In the genomic region with DNA sequence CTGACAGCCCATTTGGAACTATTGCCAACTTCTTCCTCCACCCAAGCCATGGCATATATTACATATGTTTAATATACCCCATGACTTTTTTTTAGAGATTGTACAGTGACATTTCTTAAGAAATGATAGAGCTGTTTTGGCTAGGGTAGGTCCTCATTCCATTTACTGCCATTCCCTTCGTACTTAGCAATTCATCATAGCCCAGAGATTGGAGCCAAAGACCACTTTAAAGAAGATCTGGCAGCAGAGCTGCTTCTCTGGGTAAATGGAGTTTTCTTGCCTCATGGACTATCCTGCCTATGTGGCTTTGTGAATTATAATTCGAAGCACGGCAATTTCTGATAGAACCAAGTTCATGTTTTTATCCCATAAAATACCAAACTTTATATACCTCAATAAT, we compare ENCODE assay signal across 23 cellular contexts.
DNase-seq lines count a peak whose midpoint lies in the region; ATAC-seq, FAIRE-seq and TF ChIP-seq lines count a peak whose summit lies in the region.
"Had no signal": no experiment of that assay in that cellular context is flagged by ENCODE, and none has a peak within 500 bp of the region (broad histone marks: within the 10 kb centered on the region; RNA-seq: fewer than 3 reads in every experiment).

No MANE protein-coding gene starts in this region.

- H3K9me3 ChIP-seq in mammary epithelial cell (replicated peaks; ENCODE audit: insufficient read depth, low read length): no peaks in the 10 kb centered on the region
- H3K9me3 ChIP-seq in breast epithelium: no peaks in the 10 kb centered on the region
- H3K9me3 ChIP-seq in keratinocyte (ENCODE audit: control insufficient read depth, low read depth, low read length): no peaks in the 10 kb centered on the region
- H3K9me3 ChIP-seq in SK-N-SH: no peaks in the 10 kb centered on the region
- H3K9me3 ChIP-seq: HAP-1, MG63 had no signal

- H4K20me1 ChIP-seq in mammary epithelial cell (ENCODE audit: insufficient read depth, low read length): no peaks in the 10 kb centered on the region
- no peaks in the 10 kb centered on the region for H4K20me1 ChIP-seq in keratinocyte (ENCODE audit: control insufficient read depth, extremely low read depth, insufficient read depth, low read length)
- no peaks in the 10 kb centered on the region for H4K20me1 ChIP-seq in SK-N-SH (ENCODE audit: insufficient read depth)

- TF ChIP-seq CTCF in mammary epithelial cell (conservative IDR thresholded peaks at IDR 0.05 in 1 of 2, IDR thresholded peaks at IDR 0.05 in 1 of 2; ENCODE audit: extremely low read depth in 1 of 2, insufficient read depth in 1 of 2, low read depth in 1 of 2, low read length in 2 of 2): no peak
- no peak for TF ChIP-seq CTCF in breast epithelium (IDR thresholded peaks at IDR 0.05)
- no peak for TF ChIP-seq CTCF in keratinocyte (optimal IDR thresholded peaks at IDR 0.05 in 1 of 3, IDR thresholded peaks at IDR 0.05 in 1 of 3, conservative IDR thresholded peaks at IDR 0.05 in 1 of 3; ENCODE audit: extremely low read depth in 1 of 3, insufficient read depth in 2 of 3, low read length in 3 of 3)
- TF ChIP-seq CTCF in SK-N-SH (IDR thresholded peaks at IDR 0.05): no peak

- H3F3A ChIP-seq in SK-N-SH (replicated peaks; ENCODE audit: insufficient read depth): no peaks in the 10 kb centered on the region

- H3K9me1 ChIP-seq in keratinocyte (ENCODE audit: control insufficient read depth, extremely low read depth, insufficient read depth, low read length): peaks cover 3% of the 10 kb centered on the region

- no peaks in the 10 kb centered on the region for H3K36me3 ChIP-seq in mammary epithelial cell (ENCODE audit: insufficient read depth, low read length)
- no peaks in the 10 kb centered on the region for H3K36me3 ChIP-seq in breast epithelium
- H3K36me3 ChIP-seq in keratinocyte (ENCODE audit: control insufficient read depth in 2 of 2, extremely low read depth in 1 of 2, insufficient read depth in 2 of 2, low read length in 2 of 2): peaks cover 0 to 11% of the 10 kb centered on the region in 2 experiments
- H3K36me3 ChIP-seq in SK-N-SH (replicated peaks in 1 of 2; ENCODE audit: control insufficient read depth in 1 of 2, insufficient read depth in 2 of 2, low read length in 1 of 2): peaks cover 0 to 5% of the 10 kb centered on the region in 2 experiments
- H3K36me3 ChIP-seq: HAP-1 had no signal

- no peak for FAIRE-seq in keratinocyte (lab: Jason Lieb, UNC)
- FAIRE-seq in H54 (lab: Jason Lieb, UNC): no peak
- FAIRE-seq: D721Med, GM18507 had no signal

- no peaks in the 10 kb centered on the region for H3K9me3 Mint-ChIP-seq in activated T-helper 17 cell treated with anti-CD3 and anti-CD28 coated beads, Interleukin-2, amount 50 U/mL, for 72 hours
- H3K9me3 Mint-ChIP-seq: CD4-positive, alpha-beta T cell; GM23338 had no signal

- H3K4me3 Mint-ChIP-seq in activated T-helper 17 cell treated with anti-CD3 and anti-CD28 coated beads, Interleukin-2, amount 50 U/mL, for 72 hours: no peak overlapping the region
- H3K4me3 Mint-ChIP-seq: CD4-positive, alpha-beta T cell; GM23338 had no signal

- TF ChIP-seq POLR2A in breast epithelium (IDR thresholded peaks at IDR 0.05) (no peak), H54 (IDR thresholded peaks at IDR 0.05; ENCODE audit: low read depth, low read length) (no peak)

- H3K36me3 Mint-ChIP-seq in activated T-helper 17 cell treated with anti-CD3 and anti-CD28 coated beads, Interleukin-2, amount 50 U/mL, for 72 hours (ENCODE audit: low read depth): no peaks in the 10 kb centered on the region

- 97% methylated on average over 3 of the region's 3 CpGs for WGBS in mammary epithelial cell (ENCODE audit: low coverage, missing lambda C conversion rate)
- WGBS in SK-N-SH (ENCODE audit: low lambda C conversion rate): 98% methylated on average over 3 of the region's 3 CpGs

- BruUV-seq in mammary epithelial cell (replicated peaks; lab: Mats Ljungman, UMichigan): no TSS peak

- no peak for TF ChIP-seq EP300 in SK-N-SH (IDR thresholded peaks at IDR 0.05; ENCODE audit: borderline replicate concordance in 1 of 2, low read depth in 1 of 2, low read length in 1 of 2)

- H3K79me2 ChIP-seq in mammary epithelial cell (ENCODE audit: insufficient read depth, low read length): peaks cover 2% of the 10 kb centered on the region
- H3K79me2 ChIP-seq in keratinocyte (ENCODE audit: control insufficient read depth, insufficient read depth, low read length): no peaks in the 10 kb centered on the region
- H3K79me2 ChIP-seq in SK-N-SH (ENCODE audit: insufficient read depth): no peaks in the 10 kb centered on the region

- dilution Hi-C loops in mammary epithelial cell (cut with HindIII; ENCODE audit: low sequenced_read_pairs): no loop called here
- dilution Hi-C loops in keratinocyte (cut with MboI; ENCODE audit: extremely low pct_ligation_motif_present, low sequenced_read_pairs): no loop called here

- H3K27me3 Mint-ChIP-seq in activated T-helper 17 cell treated with anti-CD3 and anti-CD28 coated beads, Interleukin-2, amount 50 U/mL, for 72 hours: no peaks in the 10 kb centered on the region
- H3K27me3 Mint-ChIP-seq: CD4-positive, alpha-beta T cell had no signal

- POLR2A ChIA-PET in SK-N-SH (lab: Yijun Ruan, JAX): no interaction called here

- CTCF ChIA-PET in mammary epithelial cell (lab: Charles Lee; ENCODE audit: low non-redundant PET): no interaction called here
- CTCF ChIA-PET in SK-N-SH (lab: Yijun Ruan, JAX): interaction anchor here (2.1 kb wide), 1 partner anchor 37 kb away, joined by 8 read pairs; no protein-coding TSS in a partner anchor

- H3K4me2 ChIP-seq in mammary epithelial cell (ENCODE audit: insufficient read depth, low read depth, low read length) (no peak overlapping the region), keratinocyte (ENCODE audit: control insufficient read depth, extremely low read depth, insufficient read depth, low read depth, low read length) (no peak overlapping the region), SK-N-SH (no peak overlapping the region)
- H3K4me2 ChIP-seq: GM23338, PC-9 had no signal

- in situ Hi-C loops in mammary epithelial cell (cut with MboI; ENCODE audit: low sequenced_read_pairs in 2 of 2): no loop called here

- peak overlapping the region; percentile 52 for H3K27ac Mint-ChIP-seq in activated T-helper 17 cell treated with anti-CD3 and anti-CD28 coated beads, Interleukin-2, amount 50 U/mL, for 72 hours
- H3K27ac Mint-ChIP-seq: CD4-positive, alpha-beta T cell; GM23338 had no signal

- H3K27ac ChIP-seq in mammary epithelial cell (ENCODE audit: insufficient read depth, low read depth, low read length) (peak overlapping the region; percentile 65), breast epithelium (no peak overlapping the region), keratinocyte (ENCODE audit: control insufficient read depth, insufficient read depth, low read length) (peak overlapping the region; percentile 59), SK-N-SH (ENCODE audit: low read depth in 2 of 2, low read length in 1 of 2) (peak overlapping the region in 1 of 2 experiments; percentile 19; a peak in 1 of 4 replicates)
- H3K27ac ChIP-seq: PC-9, RWPE1, SK-N-MC had no signal

- H3K9me2 ChIP-seq in SK-N-SH: no peaks in the 10 kb centered on the region

- H2AFZ ChIP-seq in mammary epithelial cell (ENCODE audit: low read depth, low read length) (no peak overlapping the region), keratinocyte (ENCODE audit: control insufficient read depth, low read length) (no peak overlapping the region), SK-N-SH (ENCODE audit: low read depth) (no peak overlapping the region)
- H2AFZ ChIP-seq: GM23338, PC-9 had no signal

- intact Hi-C loops in mammary epithelial cell (cut with micrococcal nuclease) (no loop called here), breast epithelium (cut with DNase I; ENCODE audit: low total_unique reads) (no loop called here)

- DNase-seq in mammary epithelial cell (no peak), breast epithelium (ENCODE audit: low spot score in 2 of 2) (no peak), keratinocyte (ENCODE audit: low read depth, low spot score) (no peak), H54 (ENCODE audit: insufficient read length, low spot score) (no peak), SK-N-SH (no peak)
- DNase-seq: 8988T; ACHN; CD4-positive, alpha-beta T cell; KG1; MG63; NCI-H2029; NCI-H524 treated with DMSO at 0.1 percent for 48 hours; NCI-H774; PC-9; SHP77 treated with DMSO at 0.1 percent for 48 hours had no signal

- H3K4me3 ChIP-seq in mammary epithelial cell (replicated peaks in 1 of 3; ENCODE audit: insufficient read depth in 1 of 3, low read depth in 2 of 3, low read length in 3 of 3) (no peak overlapping the region), breast epithelium (no peak overlapping the region), keratinocyte (ENCODE audit: control insufficient read depth in 2 of 3, extremely low read depth in 1 of 3, insufficient read depth in 2 of 3, low read depth in 1 of 3, low read length in 3 of 3) (no peak overlapping the region), SK-N-SH (ENCODE audit: low read depth in 2 of 2, low read length in 1 of 2) (no peak overlapping the region)
- H3K4me3 ChIP-seq: GM23338, HAP-1, MG63, PC-9, SK-N-MC had no signal

- ATAC-seq in activated T-helper 17 cell treated with anti-CD3 and anti-CD28 coated beads, Interleukin-2, amount 50 U/mL, for 72 hours (replicated peaks): no peak
- no peak for ATAC-seq in GM19023 (IDR thresholded peaks at IDR 0.05; ENCODE audit: unreplicated experiment)
- ATAC-seq: GM23338 had no signal

- H3K4me1 ChIP-seq in mammary epithelial cell (ENCODE audit: insufficient read depth, low read length) (peaks cover 41% of the 10 kb centered on the region), breast epithelium (no peaks in the 10 kb centered on the region), keratinocyte (ENCODE audit: control insufficient read depth, extremely low read depth, insufficient read depth, low read length) (peaks cover 34% of the 10 kb centered on the region), SK-N-SH (ENCODE audit: control insufficient read depth in 1 of 2, insufficient read depth in 2 of 2, low read depth in 1 of 2, low read length in 1 of 2) (peaks cover 5 to 16% of the 10 kb centered on the region in 2 experiments; a peak in 2 of 4 replicates)
- H3K4me1 ChIP-seq: HAP-1 had no signal

- H3K9ac ChIP-seq in mammary epithelial cell (ENCODE audit: insufficient read depth, low read length): no peak overlapping the region
- H3K9ac ChIP-seq in keratinocyte (ENCODE audit: control insufficient read depth, extremely low read depth, insufficient read depth, low read length): no peak overlapping the region
- H3K9ac ChIP-seq in SK-N-SH: no peak overlapping the region

- no peak for TF ChIP-seq RAD21 in SK-N-SH (IDR thresholded peaks at IDR 0.05; ENCODE audit: low read length)

- H3K4me1 Mint-ChIP-seq in activated T-helper 17 cell treated with anti-CD3 and anti-CD28 coated beads, Interleukin-2, amount 50 U/mL, for 72 hours: no peaks in the 10 kb centered on the region
- H3K4me1 Mint-ChIP-seq: GM23338 had no signal

- no peaks in the 10 kb centered on the region for H3K27me3 ChIP-seq in mammary epithelial cell (ENCODE audit: insufficient read depth, low read length)
- no peaks in the 10 kb centered on the region for H3K27me3 ChIP-seq in breast epithelium
- H3K27me3 ChIP-seq in keratinocyte (ENCODE audit: control insufficient read depth, extremely low read depth, insufficient read depth, low read length): no peaks in the 10 kb centered on the region
- no peaks in the 10 kb centered on the region for H3K27me3 ChIP-seq in SK-N-SH (ENCODE audit: insufficient read depth)
- H3K27me3 ChIP-seq: MG63 had no signal

TF ChIP-seq in SK-N-SH, 30 proteins besides CTCF, POLR2A, EP300 and RAD21 (continues in another document):
- TF ChIP-seq NFIC (IDR thresholded peaks at IDR 0.05; ENCODE audit: borderline replicate concordance): no peak

Comparison
In these comparisons a context has a peak if more than half of its experiments do, and no peak if none do; other contexts are left out.
1. H3K27ac ChIP-seq: peak in mammary epithelial cell (single experiment) and keratinocyte (single experiment); none in breast epithelium (0 of 2).